In the genomic region with DNA sequence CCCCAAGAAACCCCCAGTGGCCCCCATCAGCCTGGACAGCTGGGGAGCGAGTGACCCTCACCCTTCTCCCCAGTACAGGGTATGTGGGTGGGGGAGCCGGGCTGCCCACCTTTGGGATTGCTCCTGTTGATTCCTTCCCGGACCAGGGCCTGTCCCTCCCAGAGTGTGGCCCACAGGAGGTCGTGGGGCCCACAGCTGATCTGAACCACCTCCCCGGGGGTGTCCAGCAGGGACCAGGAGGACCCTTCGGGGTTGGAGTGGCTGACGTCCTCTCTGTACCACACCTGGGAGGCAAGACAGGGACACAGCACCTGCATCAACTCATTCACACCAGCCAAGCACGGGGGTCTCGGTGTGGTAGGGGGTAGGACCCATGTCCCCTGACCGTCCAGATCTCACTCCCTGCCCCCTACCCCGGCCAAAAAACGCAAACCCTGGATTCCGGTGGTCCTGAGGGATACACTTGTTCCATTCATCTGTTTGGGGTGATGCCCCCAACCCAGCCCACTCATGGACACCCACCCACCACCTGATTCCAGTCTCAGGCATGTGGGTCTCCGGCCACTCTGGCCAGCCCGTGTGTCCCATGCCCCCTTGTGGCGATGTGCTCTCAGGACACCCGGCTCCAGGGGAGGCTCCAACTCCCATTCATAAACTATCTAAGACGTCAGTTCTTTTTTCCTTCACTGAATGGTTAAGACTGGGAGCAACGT, we compare ENCODE assay signal across 7 cellular contexts. TPM values are rescaled to one million over a fixed set of nuclear protein-coding genes. Genes with fewer than 3 reads are reported as not detected.
DNase-seq lines count a peak whose midpoint lies in the region; ATAC-seq and TF ChIP-seq lines count a peak whose summit lies in the region.

No MANE protein-coding gene starts in this region.

- peak; percentile 41 for DNase-seq in DMS53 treated with DMSO at 0.1 percent for 48 hours (lab: John Stamatoyannopoulos, UW; ENCODE audit: unreplicated experiment)
- peak; percentile 66 for DNase-seq in OCI-LY7 (ENCODE audit: low spot score)
- peak; percentile 53 to 55 for DNase-seq in cardiac fibroblast (ENCODE audit: low read depth in 2 of 2)
- no peak for DNase-seq in lung (ENCODE audit: low spot score)

- BruUV-seq in OCI-LY7 (replicated peaks; lab: Mats Ljungman, UMichigan) = no TSS peak

- ATAC-seq in GM21515 (IDR thresholded peaks at IDR 0.05; ENCODE audit: unreplicated experiment) (peak; percentile 58), lung (ENCODE audit: insufficient read depth, low FRiP score) (no peak), HG02623 (IDR thresholded peaks at IDR 0.05; ENCODE audit: unreplicated experiment) (no peak), HG03354 (IDR thresholded peaks at IDR 0.05; ENCODE audit: poor library complexity, severe bottlenecking, unreplicated experiment) (no peak)

- H3K4me1 ChIP-seq in OCI-LY7 (ENCODE audit: insufficient read depth, low read length, poor library complexity, severe bottlenecking) = no peaks in the 10 kb centered on the region
- peaks cover 0 to 8% of the 10 kb centered on the region in 2 donors for H3K4me1 ChIP-seq in lung (ENCODE audit: control insufficient read depth in 2 of 2, insufficient read depth in 2 of 2, low read length in 2 of 2)

- H3K27me3 ChIP-seq in lung (ENCODE audit: control insufficient read depth, insufficient read depth) = no peaks in the 10 kb centered on the region

- H3K36me3 ChIP-seq in OCI-LY7 (ENCODE audit: insufficient read depth, low read length) (peaks cover 7% of the 10 kb centered on the region; the same call in 1 of the 2 replicates), lung (ENCODE audit: control insufficient read depth in 2 of 2, insufficient read depth in 2 of 2, low read length in 2 of 2) (peaks cover 0 to 41% of the 10 kb centered on the region in 2 donors)

- WGBS in lung, 2 donors = 72 to 77% methylated on average over 19 of the region's 19 CpGs

- H3K9me3 ChIP-seq in OCI-LY7 (ENCODE audit: low read length) (no peaks in the 10 kb centered on the region), lung (ENCODE audit: control insufficient read depth in 2 of 2, insufficient read depth in 1 of 2, low read length in 1 of 2) (peaks cover 0 to 2% of the 10 kb centered on the region in 2 donors)

- no peaks in the 10 kb centered on the region for H3K79me2 ChIP-seq in OCI-LY7 (ENCODE audit: insufficient read depth, low read depth, low read length)

- no peak overlapping the region for H3K4me2 ChIP-seq in OCI-LY7 (ENCODE audit: low read length)

- H3K9me2 ChIP-seq in OCI-LY7 (ENCODE audit: insufficient read depth, low read length) = no peaks in the 10 kb centered on the region

- no peak overlapping the region for H3K27ac ChIP-seq in OCI-LY7 (ENCODE audit: low read depth, low read length, poor library complexity, severe bottlenecking)
- H3K27ac ChIP-seq in lung (ENCODE audit: low read depth in 1 of 2, low read length in 1 of 2) = no peak overlapping the region

- CTCF ChIA-PET in OCI-LY7 (lab: Charles Lee; ENCODE audit: unreplicated experiment) = no interaction called here

- H2AFZ ChIP-seq in OCI-LY7 (ENCODE audit: low read length) = no peak overlapping the region

- intact Hi-C loops in OCI-LY7 (cut with micrococcal nuclease; ENCODE audit: unreplicated experiment) = loop anchor here (1.0 to 5.0 kb wide), 3 partner anchors 74 to 220 kb away; a partner anchor contains a TSS

- H4K20me1 ChIP-seq in OCI-LY7 (ENCODE audit: insufficient read depth, low read length) = no peaks in the 10 kb centered on the region

- POLR2A ChIA-PET in OCI-LY7 (lab: Charles Lee) = no interaction called here

- TF ChIP-seq CTCF in OCI-LY7 (conservative IDR thresholded peaks at IDR 0.05; ENCODE audit: low read length) = peak; percentile 82
- TF ChIP-seq CTCF in cardiac fibroblast (IDR thresholded peaks at IDR 0.05; ENCODE audit: low read depth, low read length) = peak; percentile 83
- TF ChIP-seq CTCF in lung (IDR thresholded peaks at IDR 0.05; ENCODE audit: control extremely low read depth, extremely low read depth) = peak; percentile 35

- H3K4me3 ChIP-seq in OCI-LY7 (ENCODE audit: low read depth, low read length, poor library complexity, severe bottlenecking) (no peak overlapping the region), cardiac fibroblast (replicated peaks in 1 of 2; ENCODE audit: low read depth in 2 of 2, low read length in 2 of 2) (no peak overlapping the region), lung (no peak overlapping the region)

RNA-seq across cellular contexts. Expression of a gene that starts 10.9 kb away (rescaled TPM):
- 17.9 and 23.2 TPM in 2 replicates for total RNA-seq in OCI-LY7 (2014; rRNA removed; shearing (Covaris generic))
- 36.4 and 38.1 TPM in 2 replicates for total RNA-seq in OCI-LY7 (2022)
- total RNA-seq in lung = 10 to 100 TPM; 27.6 to 73.6 TPM
- 10 to 100 TPM; 16.7 to 36.1 TPM for polyA plus RNA-seq in lung

RNA-seq across cellular contexts. Expression of a gene that starts 29.9 kb away (rescaled TPM):
- 0.69 and 1.2 TPM in 2 replicates for total RNA-seq in OCI-LY7 (2014; rRNA removed; shearing (Covaris generic))
- total RNA-seq in OCI-LY7 (2022) (1.9 and 4.3 TPM in 2 replicates), lung (1 to 10 TPM; 1.5 to 3.6 TPM)
- 1 to 10 TPM in 1 of 2 donors, under 1 TPM in 1; 0.93 to 4.0 TPM for polyA plus RNA-seq in lung

RNA-seq across cellular contexts. Expression of a gene that starts 40.4 kb away (rescaled TPM):
- 18.0 and 18.4 TPM in 2 replicates for total RNA-seq in OCI-LY7 (2014; rRNA removed; shearing (Covaris generic))
- total RNA-seq in OCI-LY7 (2022) = 49.8 and 52.1 TPM in 2 replicates
- 100 to 1,000 TPM in 1 of 2 donors, 10 to 100 TPM in 1; 99.7 to 441 TPM for total RNA-seq in lung
- polyA plus RNA-seq in lung = 100 to 1,000 TPM; 437 to 615 TPM
